16 cellular contexts compared by ENCODE assay signal in the genomic region with DNA sequence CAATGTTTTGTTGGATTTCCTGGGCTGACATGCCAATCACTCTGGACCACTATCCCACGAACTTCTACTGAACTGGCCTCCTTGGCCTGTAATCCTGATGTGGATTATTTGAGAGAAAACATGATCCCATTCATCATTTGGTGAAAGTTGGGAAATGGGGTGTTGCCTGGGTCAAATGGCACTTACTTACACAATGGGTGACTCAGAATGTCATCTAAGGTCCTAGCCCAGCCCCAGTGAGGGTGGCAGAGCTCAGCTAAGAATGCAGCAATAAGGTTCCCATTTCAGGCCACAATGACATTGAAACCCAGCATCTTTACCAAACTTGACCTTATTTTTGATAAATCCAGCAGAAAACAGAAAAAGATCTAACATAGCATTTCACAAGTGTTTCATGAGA. TPM values are rescaled to one million over a fixed set of nuclear protein-coding genes. Genes with fewer than 3 reads are reported as not detected.
DNase-seq lines count a peak whose midpoint lies in the region; ATAC-seq and TF ChIP-seq lines count a peak whose summit lies in the region.
"Had no signal": no experiment of that assay in that cellular context is flagged by ENCODE, and none has a peak within 500 bp of the region (broad histone marks: within the 10 kb centered on the region; RNA-seq: fewer than 3 reads in every experiment).

No MANE protein-coding gene starts in this region.

- no peak overlapping the region for H3K4me3 ChIP-seq in naive thymus-derived CD4-positive, alpha-beta T cell (ENCODE audit: low read length)

- no peak overlapping the region for H3K27ac Mint-ChIP-seq in naive thymus-derived CD4-positive, alpha-beta T cell
- H3K27ac Mint-ChIP-seq in osteocyte (ENCODE audit: unreplicated experiment): no peak overlapping the region
- H3K27ac Mint-ChIP-seq: CD4-positive, alpha-beta T cell had no signal

- POLR2A ChIA-PET in naive thymus-derived CD4-positive, alpha-beta T cell (lab: Charles Lee): interaction anchor here (1.3 kb wide), 1 partner anchor 10 kb away, joined by 4 read pairs; no protein-coding TSS in a partner anchor

- peaks cover 0 to 10% (median 0%) of the 10 kb centered on the region in 5 donors for H3K27me3 Mint-ChIP-seq in naive thymus-derived CD4-positive, alpha-beta T cell
- peaks cover 36% of the 10 kb centered on the region for H3K27me3 Mint-ChIP-seq in osteocyte (ENCODE audit: unreplicated experiment)
- H3K27me3 Mint-ChIP-seq: CD4-positive, alpha-beta T cell had no signal

- TF ChIP-seq CTCF in osteocyte (IDR thresholded peaks at IDR 0.05): no peak

- peak; percentile 50 to 61 for DNase-seq in AML-193 (lab: John Stamatoyannopoulos, UW)
- DNase-seq in SKM-1 treated with dmso at 0.1 percent for 144 hours (lab: John Stamatoyannopoulos, UW; ENCODE audit: unreplicated experiment): peak; percentile 6
- no peak for DNase-seq in naive thymus-derived CD4-positive, alpha-beta T cell
- no peak for DNase-seq in activated T-cell treated with anti-CD3 and anti-CD28 coated beads for 4 hours
- DNase-seq in osteocyte (ENCODE audit: extremely low spot score, unreplicated experiment): no peak
- DNase-seq in NCI-H226: no peak
- DNase-seq: CD4-positive, alpha-beta T cell; IMR-90; NCI-H1048; NCI-H2081 treated with DMSO at 0.1 percent for 48 hours; NCI-H524; OCI-M1 had no signal

- no peak for TF ChIP-seq EP300 in Ishikawa (IDR thresholded peaks at IDR 0.05; ENCODE audit: borderline replicate concordance)

- no peaks in the 10 kb centered on the region for H3K36me3 ChIP-seq in naive thymus-derived CD4-positive, alpha-beta T cell (ENCODE audit: control insufficient read depth in 2 of 3, insufficient read depth in 3 of 3, low read length in 3 of 3)

- no peak for TF ChIP-seq RAD21 in Ishikawa (IDR thresholded peaks at IDR 0.05; ENCODE audit: low read depth)

- H3K27ac ChIP-seq in naive thymus-derived CD4-positive, alpha-beta T cell (ENCODE audit: low read depth, low read length): no peak overlapping the region

- H3K9me3 ChIP-seq in naive thymus-derived CD4-positive, alpha-beta T cell (ENCODE audit: control insufficient read depth in 2 of 3, low read length in 3 of 3): no peaks in the 10 kb centered on the region

- peak; percentile 47 for ATAC-seq in naive thymus-derived CD4-positive, alpha-beta T cell

- peaks cover 0 to 4% of the 10 kb centered on the region in 2 donors for H3K4me1 ChIP-seq in naive thymus-derived CD4-positive, alpha-beta T cell (ENCODE audit: control insufficient read depth in 2 of 2, insufficient read depth in 2 of 2, low read length in 2 of 2)

- H3K4me1 Mint-ChIP-seq in naive thymus-derived CD4-positive, alpha-beta T cell: peaks cover 6 to 12% (median 9%) of the 10 kb centered on the region in 7 donors
- H3K4me1 Mint-ChIP-seq in osteocyte (ENCODE audit: unreplicated experiment): peaks cover 9% of the 10 kb centered on the region

- H3K4me3 Mint-ChIP-seq in naive thymus-derived CD4-positive, alpha-beta T cell: no peak overlapping the region
- H3K4me3 Mint-ChIP-seq in osteocyte (ENCODE audit: unreplicated experiment): no peak overlapping the region
- H3K4me3 Mint-ChIP-seq: CD4-positive, alpha-beta T cell had no signal

- no peaks in the 10 kb centered on the region for H3K27me3 ChIP-seq in naive thymus-derived CD4-positive, alpha-beta T cell (ENCODE audit: control insufficient read depth in 2 of 2, insufficient read depth in 2 of 2, low read length in 2 of 2)

- no peaks in the 10 kb centered on the region for H3K9me3 Mint-ChIP-seq in naive thymus-derived CD4-positive, alpha-beta T cell
- H3K9me3 Mint-ChIP-seq in osteocyte (ENCODE audit: unreplicated experiment): no peaks in the 10 kb centered on the region
- H3K9me3 Mint-ChIP-seq: CD4-positive, alpha-beta T cell had no signal

- intact Hi-C loops in naive thymus-derived CD4-positive, alpha-beta T cell (cut with micrococcal nuclease): no loop called here

- CTCF ChIA-PET in naive thymus-derived CD4-positive, alpha-beta T cell (lab: Charles Lee): interaction anchor here (0.8 to 7.9 kb wide), 8 partner anchors 12 to 248 kb away, joined by 3 to 189 read pairs (median 7); no protein-coding TSS in a partner anchor

- no peaks in the 10 kb centered on the region for H3K36me3 Mint-ChIP-seq in naive thymus-derived CD4-positive, alpha-beta T cell
- H3K36me3 Mint-ChIP-seq in osteocyte (ENCODE audit: unreplicated experiment): no peaks in the 10 kb centered on the region

TF ChIP-seq in Ishikawa, 13 proteins besides CTCF, POLR2A, EP300 and RAD21:
- TF ChIP-seq CEBPB (IDR thresholded peaks at IDR 0.05) (0 out of 2 replicates have a peak, but pooled peaks have one; percentile 14), TAF1 (IDR thresholded peaks at IDR 0.05; ENCODE audit: low read depth) (no peak)

RNA-seq across cellular contexts. Expression of a gene that starts 8.0 kb away (rescaled TPM):
- 1 to 10 TPM in 1 of 5 experiments, under 1 TPM in 4; 0.17 to 1.3 (median 0.60) TPM for total RNA-seq in naive thymus-derived CD4-positive, alpha-beta T cell
- polyA plus RNA-seq in naive thymus-derived CD4-positive, alpha-beta T cell: not detected
- not detected in 2 replicates for total RNA-seq in osteocyte
- total RNA-seq: HT1080, IMR-90, LHCN-M2, SK-MEL-5 had no signal
- polyA plus RNA-seq: IMR-90 had no signal

RNA-seq across cellular contexts. Expression of a gene that starts 19.5 kb away (rescaled TPM):
- 1 to 10 TPM; 3.1 to 6.7 (median 4.4) TPM for total RNA-seq in naive thymus-derived CD4-positive, alpha-beta T cell
- polyA plus RNA-seq in naive thymus-derived CD4-positive, alpha-beta T cell: 10 to 100 TPM; 11.2 to 25.6 TPM
- 0.91 TPM in 1 of 2 replicates, not detected in the other for total RNA-seq in osteocyte
- total RNA-seq: HT1080, IMR-90, LHCN-M2, SK-MEL-5 had no signal

Comparison
In these comparisons a context has a peak if more than half of its experiments do, and no peak if none do; other contexts are left out.
1. DNase-seq: peak in AML-193 (2 of 2) and SKM-1 treated with dmso at 0.1 percent for 144 hours (single experiment); none in naive thymus-derived CD4-positive, alpha-beta T cell (0 of 9), activated T-cell treated with anti-CD3 and anti-CD28 coated beads for 4 hours (single experiment), osteocyte (single experiment) and NCI-H226 (single experiment).